Comparison of ENCODE assay signal across 8 cellular contexts in genomic region chr3:117019082-117019713, GRCh38.
DNase-seq lines count a peak whose midpoint lies in the region; ATAC-seq, FAIRE-seq and TF ChIP-seq lines count a peak whose summit lies in the region.

No MANE protein-coding gene starts in this region.

- H3K36me3 Mint-ChIP-seq in natural killer cell treated with Interleukin-12 subunit alpha and Interleukin-12 subunit beta and Interleukin-15 and Interleukin-18, amount 100 ng/mL, for 72 hours: no peaks in the 10 kb centered on the region
- no peaks in the 10 kb centered on the region for H3K36me3 Mint-ChIP-seq in CD4-positive, alpha-beta T cell (ENCODE audit: low read depth)

- no peak overlapping the region for H3K9ac ChIP-seq in BLaER1

- peak; percentile 78 for FAIRE-seq in GM18507 (lab: Jason Lieb, UNC)

- peaks cover 27% of the 10 kb centered on the region for H3K4me1 ChIP-seq in BLaER1

- H3K27me3 Mint-ChIP-seq in natural killer cell treated with Interleukin-12 subunit alpha and Interleukin-12 subunit beta and Interleukin-15 and Interleukin-18, amount 100 ng/mL, for 72 hours: peaks cover 0 to 6% of the 10 kb centered on the region in 2 donors
- H3K27me3 Mint-ChIP-seq in CD4-positive, alpha-beta T cell: no peaks in the 10 kb centered on the region

- H3K27ac Mint-ChIP-seq in natural killer cell treated with Interleukin-12 subunit alpha and Interleukin-12 subunit beta and Interleukin-15 and Interleukin-18, amount 100 ng/mL, for 72 hours: no peak overlapping the region
- no peak overlapping the region for H3K27ac Mint-ChIP-seq in CD4-positive, alpha-beta T cell

- no peaks in the 10 kb centered on the region for H3K36me3 ChIP-seq in BLaER1

- no peaks in the 10 kb centered on the region for H3K9me3 ChIP-seq in BLaER1
- no peaks in the 10 kb centered on the region for H3K9me3 ChIP-seq in CD4-positive, alpha-beta T cell (ENCODE audit: control insufficient read depth, low read length)

- no peak overlapping the region for H3K4me3 ChIP-seq in BLaER1

- POLR2A ChIA-PET in CD4-positive, alpha-beta T cell (lab: Charles Lee): no interaction called here

- no peak for TF ChIP-seq CTCF in CD4-positive, alpha-beta T cell (IDR thresholded peaks at IDR 0.05)

- no peaks in the 10 kb centered on the region for H4K20me1 ChIP-seq in BLaER1

- H3K27ac ChIP-seq in BLaER1: no peak overlapping the region
- no peak overlapping the region for H3K27ac ChIP-seq in CD4-positive, alpha-beta T cell (ENCODE audit: low read depth, low read length)

- CTCF ChIA-PET in CD4-positive, alpha-beta T cell (lab: Charles Lee): no interaction called here

- no peaks in the 10 kb centered on the region for H3K4me1 Mint-ChIP-seq in natural killer cell treated with Interleukin-12 subunit alpha and Interleukin-12 subunit beta and Interleukin-15 and Interleukin-18, amount 100 ng/mL, for 72 hours (ENCODE audit: low read depth in 2 of 2)
- H3K4me1 Mint-ChIP-seq in CD4-positive, alpha-beta T cell (ENCODE audit: low read depth): no peaks in the 10 kb centered on the region

- intact Hi-C loops in CD4-positive, alpha-beta T cell (cut with DNase I, micrococcal nuclease): no loop called here

- peak; percentile 56 for ATAC-seq in HG02970 (IDR thresholded peaks at IDR 0.05; ENCODE audit: low FRiP score, unreplicated experiment)
- ATAC-seq in natural killer cell treated with Interleukin-12 subunit alpha and Interleukin-12 subunit beta and Interleukin-15 and Interleukin-18, amount 100 ng/mL, for 72 hours: peak in 1 of 2 donors; percentile 55
- no peak for ATAC-seq in CD4-positive, alpha-beta T cell (ENCODE audit: poor library complexity)

- no peaks in the 10 kb centered on the region for H3K27me3 ChIP-seq in BLaER1
- no peaks in the 10 kb centered on the region for H3K27me3 ChIP-seq in CD4-positive, alpha-beta T cell (ENCODE audit: control insufficient read depth, insufficient read depth, low read length)

- H3K4me2 ChIP-seq in BLaER1: peak overlapping the region; percentile 47

- no peak for DNase-seq in GM18507 (ENCODE audit: extremely low spot score, insufficient read length, low read depth)
- peak; percentile 63 for DNase-seq in NCI-H1436 treated with DMSO at 0.1 percent for 48 hours (lab: John Stamatoyannopoulos, UW)
- DNase-seq in T1000 (lab: John Stamatoyannopoulos, UW): peak; percentile 4
- peak; percentile 56 for DNase-seq in fibroblast of gingiva (ENCODE audit: low read depth)
- DNase-seq in natural killer cell treated with Interleukin-12 subunit alpha and Interleukin-12 subunit beta and Interleukin-15 and Interleukin-18, amount 100 ng/mL, for 72 hours (ENCODE audit: low spot score): peak; percentile 60
- DNase-seq in CD4-positive, alpha-beta T cell: no peak

- no peak overlapping the region for H3K4me3 Mint-ChIP-seq in natural killer cell treated with Interleukin-12 subunit alpha and Interleukin-12 subunit beta and Interleukin-15 and Interleukin-18, amount 100 ng/mL, for 72 hours
- H3K4me3 Mint-ChIP-seq in CD4-positive, alpha-beta T cell: no peak overlapping the region

- peaks cover 9% of the 10 kb centered on the region for H3K9me3 Mint-ChIP-seq in natural killer cell treated with Interleukin-12 subunit alpha and Interleukin-12 subunit beta and Interleukin-15 and Interleukin-18, amount 100 ng/mL, for 72 hours
- no peaks in the 10 kb centered on the region for H3K9me3 Mint-ChIP-seq in CD4-positive, alpha-beta T cell

Comparison
In these comparisons a context has a peak if more than half of its experiments do, and no peak if none do; other contexts are left out.
1. DNase-seq: peak in NCI-H1436 treated with DMSO at 0.1 percent for 48 hours (single experiment), T1000 (single experiment), fibroblast of gingiva (single experiment) and natural killer cell treated with Interleukin-12 subunit alpha and Interleukin-12 subunit beta and Interleukin-15 and Interleukin-18, amount 100 ng/mL, for 72 hours (single experiment); none in GM18507 (single experiment) and CD4-positive, alpha-beta T cell (0 of 10).